ENCODE assay signal across 8 cellular contexts in the genomic region with DNA sequence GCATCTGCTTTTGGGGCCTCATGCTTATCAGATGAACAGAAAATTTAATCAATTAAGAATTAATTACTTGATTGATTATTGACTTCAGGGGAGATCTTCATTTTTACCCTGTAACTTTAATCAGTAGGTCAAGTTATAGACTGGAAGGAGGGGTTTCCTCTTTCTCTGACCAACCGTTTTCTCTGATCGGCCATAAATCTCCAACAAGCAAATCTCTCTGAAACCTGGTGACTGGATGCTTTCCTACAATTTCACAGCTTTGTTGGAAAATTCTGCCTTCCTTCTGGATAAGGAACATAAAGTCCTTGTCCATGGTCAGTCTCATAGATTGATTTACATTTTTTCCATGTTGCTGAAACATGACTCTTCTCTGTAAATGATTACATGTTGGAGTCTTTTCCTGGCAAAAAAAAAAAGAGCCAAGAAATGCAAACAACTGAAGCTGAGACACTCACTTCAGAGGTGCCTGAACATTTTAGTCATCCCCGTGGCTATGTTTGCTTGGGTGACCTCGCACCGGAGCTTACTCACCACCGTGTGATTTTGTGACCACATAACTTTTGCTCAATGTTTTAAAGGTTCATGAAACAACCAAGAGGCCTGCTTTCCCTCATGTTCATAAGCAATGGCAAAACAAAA. TPM values are rescaled to one million over a fixed set of nuclear protein-coding genes. Genes with fewer than 3 reads are reported as not detected.
DNase-seq lines count a peak whose midpoint lies in the region; ATAC-seq and TF ChIP-seq lines count a peak whose summit lies in the region.

No MANE protein-coding gene starts in this region.

- peak; percentile 64 for ATAC-seq in HG03520 (IDR thresholded peaks at IDR 0.05; ENCODE audit: unreplicated experiment)

- no peak overlapping the region for H3K27ac ChIP-seq in left ventricle myocardium inferior (replicated peaks)

- H3K9me3 ChIP-seq in left ventricle myocardium inferior (replicated peaks): peaks cover 10% of the 10 kb centered on the region

- no peak overlapping the region for H3K4me3 ChIP-seq in left ventricle myocardium inferior

- peaks cover 39% of the 10 kb centered on the region for H3K4me1 Mint-ChIP-seq in activated T-helper 1 cell treated with anti-CD3 and anti-CD28 coated beads, Interleukin-12 subunit alpha, Interleukin-12 subunit beta, Interleukin-2, Interleukin-4 antibody, amounts not matched to agents 30 ng/mL and 10 ng/mL and 1 ng/mL, durations not matched to agents 14 hours and 24 hours and 36 hours (ENCODE audit: low read depth)

- intact Hi-C loops in activated T-helper 1 cell treated with anti-CD3 and anti-CD28 coated beads, Interleukin-12 subunit alpha, Interleukin-12 subunit beta, Interleukin-2, Interleukin-4 antibody, amounts not matched to agents 30 ng/mL and 10 ng/mL and 1 ng/mL, durations not matched to agents 14 hours and 24 hours and 36 hours (cut with micrococcal nuclease): loop anchor here (1.0 kb wide), 6 partner anchors 10 to 77 kb away; no protein-coding TSS in a partner anchor
- intact Hi-C loops in left ventricle myocardium inferior (cut with micrococcal nuclease): no loop called here

- DNase-seq in activated gamma-delta T cell treated with Interleukin-2 at 50 U/mL for 16 hours (peak; percentile 26), activated gamma-delta T cell (lab: John Stamatoyannopoulos, UW) (no peak), left kidney (ENCODE audit: low read depth, low spot score) (peak; percentile 59), left ventricle myocardium inferior (no peak), NCI-H2227 treated with DMSO at 0.1 percent for 48 hours (lab: John Stamatoyannopoulos, UW) (no peak), T-helper 9 cell (no peak)
- peak; percentile 67 for DNase-seq in activated T-helper 1 cell treated with anti-CD3 and anti-CD28 coated beads, Interleukin-12 subunit alpha, Interleukin-12 subunit beta, Interleukin-2, Interleukin-4 antibody, amounts not matched to agents 30 ng/mL and 10 ng/mL and 1 ng/mL, durations not matched to agents 14 hours and 24 hours and 36 hours (ENCODE audit: low spot score)

- TF ChIP-seq CTCF in left ventricle myocardium inferior (IDR thresholded peaks at IDR 0.05; ENCODE audit: borderline replicate concordance): no peak

- H3K27me3 Mint-ChIP-seq in activated T-helper 1 cell treated with anti-CD3 and anti-CD28 coated beads, Interleukin-12 subunit alpha, Interleukin-12 subunit beta, Interleukin-2, Interleukin-4 antibody, amounts not matched to agents 30 ng/mL and 10 ng/mL and 1 ng/mL, durations not matched to agents 14 hours and 24 hours and 36 hours (ENCODE audit: insufficient read depth): no peaks in the 10 kb centered on the region

- H3K4me3 Mint-ChIP-seq in activated T-helper 1 cell treated with anti-CD3 and anti-CD28 coated beads, Interleukin-12 subunit alpha, Interleukin-12 subunit beta, Interleukin-2, Interleukin-4 antibody, amounts not matched to agents 30 ng/mL and 10 ng/mL and 1 ng/mL, durations not matched to agents 14 hours and 24 hours and 36 hours: no peak overlapping the region

- peaks cover 17% of the 10 kb centered on the region for H3K27me3 ChIP-seq in left ventricle myocardium inferior (ENCODE audit: low read depth)

- peak overlapping the region; percentile 52 for H3K27ac Mint-ChIP-seq in activated T-helper 1 cell treated with anti-CD3 and anti-CD28 coated beads, Interleukin-12 subunit alpha, Interleukin-12 subunit beta, Interleukin-2, Interleukin-4 antibody, amounts not matched to agents 30 ng/mL and 10 ng/mL and 1 ng/mL, durations not matched to agents 14 hours and 24 hours and 36 hours

- peaks cover 16% of the 10 kb centered on the region for H3K36me3 Mint-ChIP-seq in activated T-helper 1 cell treated with anti-CD3 and anti-CD28 coated beads, Interleukin-12 subunit alpha, Interleukin-12 subunit beta, Interleukin-2, Interleukin-4 antibody, amounts not matched to agents 30 ng/mL and 10 ng/mL and 1 ng/mL, durations not matched to agents 14 hours and 24 hours and 36 hours (ENCODE audit: low read depth)

- no peaks in the 10 kb centered on the region for H3K4me1 ChIP-seq in left ventricle myocardium inferior

- no peaks in the 10 kb centered on the region for H3K36me3 ChIP-seq in left ventricle myocardium inferior

- peaks cover 20% of the 10 kb centered on the region for H3K9me3 Mint-ChIP-seq in activated T-helper 1 cell treated with anti-CD3 and anti-CD28 coated beads, Interleukin-12 subunit alpha, Interleukin-12 subunit beta, Interleukin-2, Interleukin-4 antibody, amounts not matched to agents 30 ng/mL and 10 ng/mL and 1 ng/mL, durations not matched to agents 14 hours and 24 hours and 36 hours

RNA-seq across cellular contexts. Expression of gene IRF4, which starts 31.0 kb away (rescaled TPM):
- total RNA-seq in activated T-helper 1 cell treated with anti-CD3 and anti-CD28 coated beads, Interleukin-12 subunit alpha, Interleukin-12 subunit beta, Interleukin-2, Interleukin-4 antibody, amounts not matched to agents 30 ng/mL and 10 ng/mL and 1 ng/mL, durations not matched to agents 14 hours and 24 hours and 36 hours: 911 and 929 TPM in 2 replicates
- 0.22 TPM for total RNA-seq in left ventricle myocardium inferior

Comparison
In these comparisons a context has a peak if more than half of its experiments do, and no peak if none do; other contexts are left out.
1. DNase-seq: peak in activated gamma-delta T cell treated with Interleukin-2 at 50 U/mL for 16 hours (single experiment), activated T-helper 1 cell treated with anti-CD3 and anti-CD28 coated beads, Interleukin-12 subunit alpha, Interleukin-12 subunit beta, Interleukin-2, Interleukin-4 antibody, amounts not matched to agents 30 ng/mL and 10 ng/mL and 1 ng/mL, durations not matched to agents 14 hours and 24 hours and 36 hours (single experiment) and left kidney (single experiment); none in activated gamma-delta T cell (single experiment), left ventricle myocardium inferior (single experiment), NCI-H2227 treated with DMSO at 0.1 percent for 48 hours (single experiment) and T-helper 9 cell (single experiment).
2. RNA of gene IRF4, which starts 31.0 kb away (total RNA-seq): 911 to 929 TPM in activated T-helper 1 cell treated with anti-CD3 and anti-CD28 coated beads, Interleukin-12 subunit alpha, Interleukin-12 subunit beta, Interleukin-2, Interleukin-4 antibody, amounts not matched to agents 30 ng/mL and 10 ng/mL and 1 ng/mL, durations not matched to agents 14 hours and 24 hours and 36 hours; 0.22 TPM in left ventricle myocardium inferior (single experiment); every median in the first group is over 100 times any median in the second.